Comparison of ENCODE assay signal across 21 cellular contexts in the genomic region with DNA sequence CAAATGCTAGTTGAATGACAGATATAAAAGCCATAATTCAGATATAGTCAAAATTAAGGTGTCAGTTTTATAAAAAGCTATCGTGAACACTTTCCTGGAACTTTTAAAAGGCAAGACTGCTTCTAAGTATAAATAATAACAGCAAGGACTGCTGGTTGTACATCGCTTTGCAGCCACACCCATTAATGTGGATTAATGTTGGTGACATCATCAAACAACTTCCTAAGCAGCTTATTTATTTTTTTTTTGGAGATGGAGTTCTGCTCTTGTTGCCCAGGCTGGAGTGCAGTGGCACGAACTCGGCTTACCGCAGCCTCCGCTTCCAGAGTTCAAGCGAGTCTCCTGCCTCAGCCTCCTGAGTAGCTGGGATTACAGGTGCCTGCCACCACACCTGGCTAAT. TPM values are rescaled to one million over a fixed set of nuclear protein-coding genes. Genes with fewer than 3 reads are reported as not detected.
DNase-seq lines count a peak whose midpoint lies in the region; ATAC-seq and TF ChIP-seq lines count a peak whose summit lies in the region.
"Had no signal": no experiment of that assay in that cellular context is flagged by ENCODE, and none has a peak within 500 bp of the region (broad histone marks: within the 10 kb centered on the region; RNA-seq: fewer than 3 reads in every experiment).

No MANE protein-coding gene starts in this region.

- TF ChIP-seq CTCF in activated CD8-positive, alpha-beta T cell treated with anti-CD3 and anti-CD28 coated beads for 36 hours (IDR thresholded peaks at IDR 0.05), result no peak
- TF ChIP-seq CTCF in HEK293 (tag by site-specific recombination; IDR thresholded peaks at IDR 0.05), result no peak

- H3K14ac ChIP-seq in trophoblast cell (ENCODE audit: low read length), result no peak overlapping the region

- H3K4me1 Mint-ChIP-seq in activated CD8-positive, alpha-beta T cell treated with anti-CD3 and anti-CD28 coated beads for 36 hours (ENCODE audit: low read depth), result peaks cover 61% of the 10 kb centered on the region
- peaks cover 68% of the 10 kb centered on the region for H3K4me1 Mint-ChIP-seq in activated CD8-positive, alpha-beta T cell treated with anti-CD3 and anti-CD28 coated beads, Interleukin-2, amount 10 ng/mL, durations not matched to agents 7 days and 5 days (ENCODE audit: low read depth)
- peaks cover 64% of the 10 kb centered on the region for H3K4me1 Mint-ChIP-seq in activated naive CD8-positive, alpha-beta T cell treated with anti-CD3 and anti-CD28 coated beads for 36 hours

- no CpG with 5 or more reads among the region's 7 CpGs for WGBS in trophoblast cell (ENCODE audit: extremely low coverage, insufficient coverage, insufficient read length)

- no peak overlapping the region for H3K23ac ChIP-seq in trophoblast cell (ENCODE audit: low read length)

- no peak overlapping the region for H3K9ac ChIP-seq in trophoblast cell (ENCODE audit: low read length)
- H3K9ac ChIP-seq: neural progenitor cell had no signal

- H3K4me2 ChIP-seq in trophoblast cell (ENCODE audit: low read length), result no peak overlapping the region
- H3K4me2 ChIP-seq: neural progenitor cell had no signal

- POLR2A ChIA-PET in activated CD8-positive, alpha-beta T cell treated with anti-CD3 and anti-CD28 coated beads for 36 hours (lab: Charles Lee), result no interaction called here
- POLR2A ChIA-PET in activated CD8-positive, alpha-beta T cell treated with anti-CD3 and anti-CD28 coated beads, Interleukin-2, amount 10 ng/mL, durations not matched to agents 7 days and 5 days (lab: Charles Lee), result interaction anchor here (1.3 kb wide), 1 partner anchor 66 kb away, joined by 3 read pairs; no protein-coding TSS in a partner anchor
- POLR2A ChIA-PET in HEK293 (lab: Yijun Ruan, JAX), result no interaction called here

- H3K79me2 ChIP-seq in trophoblast cell (ENCODE audit: control insufficient read depth, insufficient read depth, low read length, poor library complexity), result peaks cover 16% of the 10 kb centered on the region

- no peak overlapping the region for H3K4me3 ChIP-seq in HEK293 (ENCODE audit: low read depth, low read length)
- no peak overlapping the region for H3K4me3 ChIP-seq in trophoblast cell (ENCODE audit: low read depth, low read length)
- H3K4me3 ChIP-seq: neural progenitor cell, tibial nerve had no signal

- no peak for ATAC-seq in activated CD8-positive, alpha-beta T cell treated with anti-CD3 and anti-CD28 coated beads for 36 hours
- ATAC-seq in activated CD8-positive, alpha-beta T cell treated with anti-CD3 and anti-CD28 coated beads, Interleukin-2, amount 10 ng/mL, durations not matched to agents 7 days and 5 days, result no peak
- ATAC-seq: activated T-cell treated with anti-CD3 and anti-CD28 coated beads, Interleukin-2, amount 50 U/mL, for 72 hours; foreskin keratinocyte; left cardiac atrium had no signal

- H3K27me3 Mint-ChIP-seq in activated CD8-positive, alpha-beta T cell treated with anti-CD3 and anti-CD28 coated beads for 36 hours, result no peaks in the 10 kb centered on the region
- no peaks in the 10 kb centered on the region for H3K27me3 Mint-ChIP-seq in activated CD8-positive, alpha-beta T cell treated with anti-CD3 and anti-CD28 coated beads, Interleukin-2, amount 10 ng/mL, durations not matched to agents 7 days and 5 days (ENCODE audit: low read depth)
- no peaks in the 10 kb centered on the region for H3K27me3 Mint-ChIP-seq in activated naive CD8-positive, alpha-beta T cell treated with anti-CD3 and anti-CD28 coated beads for 36 hours
- H3K27me3 Mint-ChIP-seq: activated naive CD4-positive, alpha-beta T cell treated with anti-CD3 and anti-CD28 coated beads, Interleukin-2, amount 10 ng/mL, durations not matched to agents 7 days and 5 days had no signal

- CTCF ChIA-PET in activated CD8-positive, alpha-beta T cell treated with anti-CD3 and anti-CD28 coated beads for 36 hours (lab: Charles Lee), result interaction anchor here (1.3 kb wide), 1 partner anchor 23 kb away, joined by 3 read pairs; no protein-coding TSS in a partner anchor
- CTCF ChIA-PET in activated CD8-positive, alpha-beta T cell treated with anti-CD3 and anti-CD28 coated beads, Interleukin-2, amount 10 ng/mL, durations not matched to agents 7 days and 5 days (lab: Charles Lee), result no interaction called here
- CTCF ChIA-PET in HEK293 (lab: Yijun Ruan, JAX), result interaction anchor here (0.6 kb wide), 1 partner anchor 263 kb away, joined by 5 read pairs; no protein-coding TSS in a partner anchor

- intact Hi-C loops in activated CD8-positive, alpha-beta T cell treated with anti-CD3 and anti-CD28 coated beads for 36 hours (cut with micrococcal nuclease), result no loop called here

- H3K27ac ChIP-seq in HEK293 (ENCODE audit: extremely low read depth, low read depth, low read length), result no peak overlapping the region
- H3K27ac ChIP-seq in trophoblast cell (ENCODE audit: low read depth, low read length), result no peak overlapping the region
- H3K27ac ChIP-seq: foreskin keratinocyte, neural progenitor cell had no signal

- no peak overlapping the region for H3K18ac ChIP-seq in trophoblast cell (ENCODE audit: low read length)

- H3K4me1 ChIP-seq in HEK293 (ENCODE audit: control insufficient read depth, insufficient read depth, low read length) (peaks cover 16% of the 10 kb centered on the region), trophoblast cell (ENCODE audit: control insufficient read depth in 1 of 2, insufficient read depth in 2 of 2, low read length in 2 of 2) (peaks cover under 1 to 3% of the 10 kb centered on the region in 2 experiments)

- no peak overlapping the region for H2AFZ ChIP-seq in trophoblast cell (ENCODE audit: insufficient read depth, low read length, poor library complexity)
- H2AFZ ChIP-seq: neural progenitor cell had no signal

- H2AK5ac ChIP-seq in trophoblast cell (ENCODE audit: low read length), result no peak overlapping the region

- H2BK12ac ChIP-seq in trophoblast cell (ENCODE audit: low read length), result no peak overlapping the region

- H2BK5ac ChIP-seq in trophoblast cell (ENCODE audit: low read depth, low read length, poor library complexity), result no peak overlapping the region

- DNase-seq in activated CD8-positive, alpha-beta T cell treated with anti-CD3 and anti-CD28 coated beads for 36 hours, result no peak
- no peak for DNase-seq in activated CD8-positive, alpha-beta T cell treated with anti-CD3 and anti-CD28 coated beads, Interleukin-2, amount 10 ng/mL, durations not matched to agents 7 days and 5 days
- no peak for DNase-seq in activated naive CD8-positive, alpha-beta T cell treated with anti-CD3 and anti-CD28 coated beads for 36 hours
- DNase-seq in trophoblast cell (no peak), SIG-M5 (lab: John Stamatoyannopoulos, UW) (no peak), NCI-H2107 treated with DMSO at 0.1 percent for 48 hours (lab: John Stamatoyannopoulos, UW; ENCODE audit: unreplicated experiment) (no peak), glomerular visceral epithelial cell (ENCODE audit: extremely low spot score) (no peak)
- DNase-seq: activated naive CD4-positive, alpha-beta T cell treated with anti-CD3 and anti-CD28 coated beads, Interleukin-2, amount 10 ng/mL, durations not matched to agents 7 days and 5 days; activated T-cell treated with anti-CD3 and anti-CD28 coated beads, Interleukin-2, amount 50 U/mL, for 72 hours; anterior cingulate cortex; effector CD8-positive, alpha-beta T cell; foreskin keratinocyte; H7; left cardiac atrium; mammary epithelial cell; NCI-H1105 treated with DMSO at 0.1 percent for 48 hours; NCI-H1930; T-helper 2 cell had no signal

- H3K27me3 ChIP-seq in trophoblast cell (ENCODE audit: insufficient read depth, low read length), result no peaks in the 10 kb centered on the region
- H3K27me3 ChIP-seq: foreskin keratinocyte, neural progenitor cell, tibial nerve had no signal

- H2BK120ac ChIP-seq in trophoblast cell (ENCODE audit: insufficient read depth, low read length, poor library complexity), result no peak overlapping the region

- H3K36me3 ChIP-seq in HEK293 (ENCODE audit: control insufficient read depth in 2 of 2, insufficient read depth in 1 of 2, low read length in 2 of 2), result peaks cover 50 to 55% of the 10 kb centered on the region in 2 experiments
- peaks cover 14 to 30% of the 10 kb centered on the region in 2 experiments for H3K36me3 ChIP-seq in trophoblast cell (ENCODE audit: control insufficient read depth in 1 of 2, insufficient read depth in 2 of 2, low read length in 2 of 2)

- H3K4me3 Mint-ChIP-seq in activated CD8-positive, alpha-beta T cell treated with anti-CD3 and anti-CD28 coated beads for 36 hours, result no peak overlapping the region
- no peak overlapping the region for H3K4me3 Mint-ChIP-seq in activated CD8-positive, alpha-beta T cell treated with anti-CD3 and anti-CD28 coated beads, Interleukin-2, amount 10 ng/mL, durations not matched to agents 7 days and 5 days
- no peak overlapping the region for H3K4me3 Mint-ChIP-seq in activated naive CD8-positive, alpha-beta T cell treated with anti-CD3 and anti-CD28 coated beads for 36 hours
- H3K4me3 Mint-ChIP-seq: activated naive CD4-positive, alpha-beta T cell treated with anti-CD3 and anti-CD28 coated beads, Interleukin-2, amount 10 ng/mL, durations not matched to agents 7 days and 5 days; neural progenitor cell had no signal

- no peak overlapping the region for H4K8ac ChIP-seq in trophoblast cell (ENCODE audit: low read depth, low read length)

- H3K9me3 ChIP-seq in HEK293 (ENCODE audit: control insufficient read depth, insufficient read depth, low read depth, low read length) (no peaks in the 10 kb centered on the region), trophoblast cell (ENCODE audit: insufficient read depth, low read depth, low read length) (no peaks in the 10 kb centered on the region)
- H3K9me3 ChIP-seq: tibial nerve had no signal

- peaks cover 79% of the 10 kb centered on the region for H3K36me3 Mint-ChIP-seq in activated CD8-positive, alpha-beta T cell treated with anti-CD3 and anti-CD28 coated beads for 36 hours (ENCODE audit: low read depth)
- H3K36me3 Mint-ChIP-seq in activated CD8-positive, alpha-beta T cell treated with anti-CD3 and anti-CD28 coated beads, Interleukin-2, amount 10 ng/mL, durations not matched to agents 7 days and 5 days (ENCODE audit: low read depth), result peaks cover 72% of the 10 kb centered on the region
- peaks cover 63% of the 10 kb centered on the region for H3K36me3 Mint-ChIP-seq in activated naive CD8-positive, alpha-beta T cell treated with anti-CD3 and anti-CD28 coated beads for 36 hours

- H3K27ac Mint-ChIP-seq in activated CD8-positive, alpha-beta T cell treated with anti-CD3 and anti-CD28 coated beads for 36 hours, result peak overlapping the region; percentile 7
- H3K27ac Mint-ChIP-seq in activated CD8-positive, alpha-beta T cell treated with anti-CD3 and anti-CD28 coated beads, Interleukin-2, amount 10 ng/mL, durations not matched to agents 7 days and 5 days, result no peak overlapping the region
- peak overlapping the region; percentile 47 for H3K27ac Mint-ChIP-seq in activated naive CD8-positive, alpha-beta T cell treated with anti-CD3 and anti-CD28 coated beads for 36 hours
- H3K27ac Mint-ChIP-seq: activated naive CD4-positive, alpha-beta T cell treated with anti-CD3 and anti-CD28 coated beads, Interleukin-2, amount 10 ng/mL, durations not matched to agents 7 days and 5 days; activated T-cell treated with anti-CD3 and anti-CD28 coated beads, Interleukin-2, amount 50 U/mL, for 72 hours; neural progenitor cell had no signal

- H3K9me3 Mint-ChIP-seq in activated CD8-positive, alpha-beta T cell treated with anti-CD3 and anti-CD28 coated beads for 36 hours, result no peaks in the 10 kb centered on the region
- no peaks in the 10 kb centered on the region for H3K9me3 Mint-ChIP-seq in activated CD8-positive, alpha-beta T cell treated with anti-CD3 and anti-CD28 coated beads, Interleukin-2, amount 10 ng/mL, durations not matched to agents 7 days and 5 days (ENCODE audit: insufficient read depth)
- no peaks in the 10 kb centered on the region for H3K9me3 Mint-ChIP-seq in activated naive CD8-positive, alpha-beta T cell treated with anti-CD3 and anti-CD28 coated beads for 36 hours
- H3K9me3 Mint-ChIP-seq: activated naive CD4-positive, alpha-beta T cell treated with anti-CD3 and anti-CD28 coated beads, Interleukin-2, amount 10 ng/mL, durations not matched to agents 7 days and 5 days; activated T-cell treated with anti-CD3 and anti-CD28 coated beads, Interleukin-2, amount 50 U/mL, for 72 hours; neural progenitor cell had no signal

- H4K91ac ChIP-seq in trophoblast cell (ENCODE audit: low read depth, low read length), result no peak overlapping the region

- H3K79me1 ChIP-seq in trophoblast cell (ENCODE audit: low read length), result peaks cover 13% of the 10 kb centered on the region

- no peak overlapping the region for H4K12ac ChIP-seq in trophoblast cell (ENCODE audit: low read depth, low read length)

- H3K4ac ChIP-seq in trophoblast cell (ENCODE audit: low read depth, low read length), result peak overlapping the region; percentile 76

RNA-seq across cellular contexts. Expression of gene GNA13, which starts 4.6 kb away (rescaled TPM):
- total RNA-seq in activated CD8-positive, alpha-beta T cell treated with anti-CD3 and anti-CD28 coated beads for 36 hours, result 10 to 100 TPM; 48.5 to 50.7 TPM
- total RNA-seq in activated CD8-positive, alpha-beta T cell treated with anti-CD3 and anti-CD28 coated beads, Interleukin-2, amount 10 ng/mL, durations not matched to agents 7 days and 5 days, result 10 to 100 TPM; 67.7 to 73.1 TPM
- 10 to 100 TPM; 53.8 to 54.2 TPM for total RNA-seq in activated naive CD8-positive, alpha-beta T cell treated with anti-CD3 and anti-CD28 coated beads for 36 hours
- polyA plus RNA-seq in trophoblast cell (2013), result 86.8 and 89.6 TPM in 2 replicates
